1 cellular context compared by ENCODE assay signal in the genomic region with DNA sequence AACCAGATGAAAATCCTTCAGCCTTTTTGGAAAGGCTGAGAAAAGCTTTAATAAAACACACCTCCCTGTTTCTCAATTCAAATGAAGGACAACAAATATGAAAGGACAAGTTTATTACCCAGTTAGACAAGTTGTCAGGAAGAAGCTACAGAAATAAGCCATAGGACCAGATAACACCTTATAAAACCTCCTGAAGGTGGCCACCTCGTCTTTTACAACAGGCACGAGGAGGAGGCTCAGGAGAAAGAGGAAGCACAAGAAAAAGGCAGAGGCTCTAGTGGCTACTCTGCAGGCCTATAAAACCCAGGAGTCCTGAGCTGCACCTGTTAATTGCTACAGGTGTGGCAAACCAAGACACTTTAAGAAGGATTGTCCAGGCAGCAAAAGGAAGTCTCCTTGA.
TF ChIP-seq lines count a peak whose summit lies in the region.

No MANE protein-coding gene starts in this region.

TF ChIP-seq in HepG2, 621 proteins besides CTCF, POLR2A, EP300 and RAD21 (continued from another document):
- TF ChIP-seq, protein P1, sequence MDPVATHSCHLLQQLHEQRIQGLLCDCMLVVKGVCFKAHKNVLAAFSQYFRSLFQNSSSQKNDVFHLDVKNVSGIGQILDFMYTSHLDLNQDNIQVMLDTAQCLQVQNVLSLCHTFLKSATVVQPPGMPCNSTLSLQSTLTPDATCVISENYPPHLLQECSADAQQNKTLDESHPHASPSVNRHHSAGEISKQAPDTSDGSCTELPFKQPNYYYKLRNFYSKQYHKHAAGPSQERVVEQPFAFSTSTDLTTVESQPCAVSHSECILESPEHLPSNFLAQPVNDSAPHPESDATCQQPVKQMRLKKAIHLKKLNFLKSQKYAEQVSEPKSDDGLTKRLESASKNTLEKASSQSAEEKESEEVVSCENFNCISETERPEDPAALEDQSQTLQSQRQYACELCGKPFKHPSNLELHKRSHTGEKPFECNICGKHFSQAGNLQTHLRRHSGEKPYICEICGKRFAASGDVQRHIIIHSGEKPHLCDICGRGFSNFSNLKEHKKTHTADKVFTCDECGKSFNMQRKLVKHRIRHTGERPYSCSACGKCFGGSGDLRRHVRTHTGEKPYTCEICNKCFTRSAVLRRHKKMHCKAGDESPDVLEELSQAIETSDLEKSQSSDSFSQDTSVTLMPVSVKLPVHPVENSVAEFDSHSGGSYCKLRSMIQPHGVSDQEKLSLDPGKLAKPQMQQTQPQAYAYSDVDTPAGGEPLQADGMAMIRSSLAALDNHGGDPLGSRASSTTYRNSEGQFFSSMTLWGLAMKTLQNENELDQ (CRISPR knock-in tag; IDR thresholded peaks at IDR 0.05; ENCODE audit: borderline replicate concordance): no peak
- no peak for TF ChIP-seq ZNF446 (CRISPR knock-in tag; IDR thresholded peaks at IDR 0.05)
TF ChIP-seq in HepG2: peak in this region for 0.
